ENCODE assay signal across 11 cellular contexts in the genomic region with DNA sequence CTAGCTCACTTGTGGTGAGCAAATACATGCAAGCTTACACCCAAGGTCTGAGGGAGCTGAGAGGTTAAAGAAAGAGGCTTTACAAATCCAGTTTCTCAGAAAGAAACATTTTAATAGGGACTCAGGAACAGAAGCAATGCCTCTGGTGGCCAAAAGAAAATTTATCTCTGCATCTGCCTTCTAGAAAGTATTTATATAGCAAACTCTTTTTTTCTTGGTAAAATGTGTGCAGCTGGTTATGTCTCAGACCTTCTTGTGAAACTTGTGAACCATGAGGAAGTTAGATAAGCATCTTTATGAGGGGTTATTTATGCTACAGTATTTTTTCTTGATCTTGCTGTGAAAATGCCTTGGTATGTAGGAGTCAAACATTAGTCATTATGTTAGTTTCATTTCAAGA. TPM values are rescaled to one million over a fixed set of nuclear protein-coding genes. Genes with fewer than 3 reads are reported as not detected.
DNase-seq lines count a peak whose midpoint lies in the region; ATAC-seq and TF ChIP-seq lines count a peak whose summit lies in the region.
"Had no signal": no experiment of that assay in that cellular context is flagged by ENCODE, and none has a peak within 500 bp of the region (broad histone marks: within the 10 kb centered on the region; RNA-seq: fewer than 3 reads in every experiment).

No MANE protein-coding gene starts in this region.

- H3K36me3 Mint-ChIP-seq in activated naive CD8-positive, alpha-beta T cell = peaks cover 14% of the 10 kb centered on the region
- H3K36me3 Mint-ChIP-seq in activated naive CD8-positive, alpha-beta T cell treated with anti-CD3 and anti-CD28 coated beads for 36 hours = peaks cover 11% of the 10 kb centered on the region
- peaks cover 6% of the 10 kb centered on the region for H3K36me3 Mint-ChIP-seq in activated naive CD8-positive, alpha-beta T cell treated with anti-CD3 and anti-CD28 coated beads, Interleukin-2, amount 50 U/mL, for 24 hours (ENCODE audit: low read depth)

- H3F3A ChIP-seq in Loucy (ENCODE audit: low read depth) = no peaks in the 10 kb centered on the region

- peak overlapping the region; percentile 23 for H3K4me3 Mint-ChIP-seq in activated naive CD8-positive, alpha-beta T cell
- H3K4me3 Mint-ChIP-seq in activated naive CD8-positive, alpha-beta T cell treated with anti-CD3 and anti-CD28 coated beads for 36 hours = no peak overlapping the region
- H3K4me3 Mint-ChIP-seq in activated naive CD8-positive, alpha-beta T cell treated with anti-CD3 and anti-CD28 coated beads, Interleukin-2, amount 50 U/mL, for 24 hours = no peak overlapping the region
- no peak overlapping the region for H3K4me3 Mint-ChIP-seq in stimulated activated naive CD8-positive, alpha-beta T cell treated with anti-CD3 and anti-CD28 coated beads, Interleukin-15, amount 100 ng/mL, for 72 hours

- H4K20me1 ChIP-seq in Loucy (ENCODE audit: insufficient read depth, low read length, poor library complexity, severe bottlenecking) = no peaks in the 10 kb centered on the region
- H4K20me1 ChIP-seq: BLaER1 treated with 17β-estradiol and CSF1 and Interleukin-3, amounts not matched to agents 10 nM and 100 nM had no signal

- peak; percentile 56 for TF ChIP-seq CTCF in Loucy (conservative IDR thresholded peaks at IDR 0.05; ENCODE audit: low read length)

- peak overlapping the region; percentile 23 for H3K4me2 ChIP-seq in Loucy (ENCODE audit: low read depth, low read length, poor library complexity, severe bottlenecking)
- H3K4me2 ChIP-seq: BLaER1 treated with 17β-estradiol and CSF1 and Interleukin-3, amounts not matched to agents 10 nM and 100 nM had no signal

- H3K27ac Mint-ChIP-seq in activated naive CD8-positive, alpha-beta T cell = peak overlapping the region; percentile 77
- no peak overlapping the region for H3K27ac Mint-ChIP-seq in activated naive CD8-positive, alpha-beta T cell treated with anti-CD3 and anti-CD28 coated beads for 36 hours
- peak overlapping the region; percentile 39 for H3K27ac Mint-ChIP-seq in activated naive CD8-positive, alpha-beta T cell treated with anti-CD3 and anti-CD28 coated beads, Interleukin-2, amount 50 U/mL, for 24 hours
- H3K27ac Mint-ChIP-seq in stimulated activated naive CD8-positive, alpha-beta T cell treated with anti-CD3 and anti-CD28 coated beads, Interleukin-15, amount 100 ng/mL, for 72 hours = no peak overlapping the region

- peaks cover 5% of the 10 kb centered on the region for H3K9me3 Mint-ChIP-seq in activated naive CD8-positive, alpha-beta T cell (ENCODE audit: low read depth)
- peaks cover 16% of the 10 kb centered on the region for H3K9me3 Mint-ChIP-seq in activated naive CD8-positive, alpha-beta T cell treated with anti-CD3 and anti-CD28 coated beads for 36 hours
- peaks cover 27% of the 10 kb centered on the region for H3K9me3 Mint-ChIP-seq in activated naive CD8-positive, alpha-beta T cell treated with anti-CD3 and anti-CD28 coated beads, Interleukin-2, amount 50 U/mL, for 24 hours
- peaks cover 21 to 23% of the 10 kb centered on the region in 2 donors for H3K9me3 Mint-ChIP-seq in stimulated activated naive CD8-positive, alpha-beta T cell treated with anti-CD3 and anti-CD28 coated beads, Interleukin-15, amount 100 ng/mL, for 72 hours

- ATAC-seq in activated naive CD8-positive, alpha-beta T cell treated with anti-CD3 and anti-CD28 coated beads, Interleukin-2, amount 50 U/mL, for 24 hours = peak; percentile 69
- ATAC-seq in stimulated activated naive CD8-positive, alpha-beta T cell treated with anti-CD3 and anti-CD28 coated beads, Interleukin-15, amount 100 ng/mL, for 72 hours = peak; percentile 88
- no peak for ATAC-seq in GM21528 (IDR thresholded peaks at IDR 0.05; ENCODE audit: low FRiP score, unreplicated experiment)
- ATAC-seq in GM19324 (IDR thresholded peaks at IDR 0.05; ENCODE audit: low FRiP score, unreplicated experiment) = no peak
- no peak for ATAC-seq in GM18867 (IDR thresholded peaks at IDR 0.05; ENCODE audit: unreplicated experiment)

- no peaks in the 10 kb centered on the region for H3K79me2 ChIP-seq in Loucy (ENCODE audit: insufficient read depth, low read length)

- H3K4me1 Mint-ChIP-seq in activated naive CD8-positive, alpha-beta T cell (ENCODE audit: low read depth) = peaks cover 28% of the 10 kb centered on the region
- H3K4me1 Mint-ChIP-seq in activated naive CD8-positive, alpha-beta T cell treated with anti-CD3 and anti-CD28 coated beads for 36 hours = peaks cover 15% of the 10 kb centered on the region
- H3K4me1 Mint-ChIP-seq in activated naive CD8-positive, alpha-beta T cell treated with anti-CD3 and anti-CD28 coated beads, Interleukin-2, amount 50 U/mL, for 24 hours = peaks cover 38% of the 10 kb centered on the region
- H3K4me1 Mint-ChIP-seq in stimulated activated naive CD8-positive, alpha-beta T cell treated with anti-CD3 and anti-CD28 coated beads, Interleukin-15, amount 100 ng/mL, for 72 hours = peaks cover 21% of the 10 kb centered on the region

- H3K9me3 ChIP-seq in Loucy (ENCODE audit: insufficient read depth, low read depth, low read length) = no peaks in the 10 kb centered on the region

- DNase-seq in activated naive CD8-positive, alpha-beta T cell treated with anti-CD3 and anti-CD28 coated beads for 36 hours = no peak
- no peak for DNase-seq in activated naive CD8-positive, alpha-beta T cell treated with anti-CD3 and anti-CD28 coated beads, Interleukin-2, amount 50 U/mL, for 24 hours
- peak in 1 of 2 donors; percentile 1 for DNase-seq in stimulated activated naive CD8-positive, alpha-beta T cell treated with anti-CD3 and anti-CD28 coated beads, Interleukin-15, amount 100 ng/mL, for 72 hours
- DNase-seq: activated CD4-positive, alpha-beta T cell treated with anti-CD3 and anti-CD28 coated beads for 48 hours; NCI-H524 treated with DMSO at 0.1 percent for 48 hours had no signal

- H3K4me3 ChIP-seq in Loucy (ENCODE audit: low read length, poor library complexity, severe bottlenecking) = no peak overlapping the region
- H3K4me3 ChIP-seq: BLaER1 treated with 17β-estradiol and CSF1 and Interleukin-3, amounts not matched to agents 10 nM and 100 nM had no signal

- H3K4me1 ChIP-seq in Loucy (ENCODE audit: insufficient read depth, low read length, poor library complexity, severe bottlenecking) = peaks cover 5% of the 10 kb centered on the region

- no peaks in the 10 kb centered on the region for H3K27me3 ChIP-seq in Loucy (ENCODE audit: insufficient read depth, low read length, poor library complexity, severe bottlenecking)

- H3K9ac ChIP-seq in Loucy (ENCODE audit: low read depth, low read length, poor library complexity, severe bottlenecking) = no peak overlapping the region
- H3K9ac ChIP-seq: BLaER1 treated with 17β-estradiol and CSF1 and Interleukin-3, amounts not matched to agents 10 nM and 100 nM had no signal

- H3K36me3 ChIP-seq in Loucy (ENCODE audit: insufficient read depth, low read length) = no peaks in the 10 kb centered on the region
- H3K36me3 ChIP-seq: BLaER1 treated with 17β-estradiol and CSF1 and Interleukin-3, amounts not matched to agents 10 nM and 100 nM had no signal

- H3K9me2 ChIP-seq in Loucy (replicated peaks; ENCODE audit: low read depth, low read length) = no peaks in the 10 kb centered on the region

- H3K27me3 Mint-ChIP-seq in activated naive CD8-positive, alpha-beta T cell = no peaks in the 10 kb centered on the region
- H3K27me3 Mint-ChIP-seq in activated naive CD8-positive, alpha-beta T cell treated with anti-CD3 and anti-CD28 coated beads for 36 hours = no peaks in the 10 kb centered on the region
- no peaks in the 10 kb centered on the region for H3K27me3 Mint-ChIP-seq in activated naive CD8-positive, alpha-beta T cell treated with anti-CD3 and anti-CD28 coated beads, Interleukin-2, amount 50 U/mL, for 24 hours
- no peaks in the 10 kb centered on the region for H3K27me3 Mint-ChIP-seq in stimulated activated naive CD8-positive, alpha-beta T cell treated with anti-CD3 and anti-CD28 coated beads, Interleukin-15, amount 100 ng/mL, for 72 hours

- no peak overlapping the region for H2AFZ ChIP-seq in Loucy (ENCODE audit: low read length)

RNA-seq across cellular contexts. Expression of a gene that starts 48.5 kb away (rescaled TPM):
- under 1 TPM; 0.36 to 0.66 TPM for total RNA-seq in activated naive CD8-positive, alpha-beta T cell treated with anti-CD3 and anti-CD28 coated beads for 36 hours

Comparison
In these comparisons a context has a peak if more than half of its experiments do, and no peak if none do; other contexts are left out.
1. H3K27ac Mint-ChIP-seq: peak in activated naive CD8-positive, alpha-beta T cell (single experiment) and activated naive CD8-positive, alpha-beta T cell treated with anti-CD3 and anti-CD28 coated beads, Interleukin-2, amount 50 U/mL, for 24 hours (single experiment); none in activated naive CD8-positive, alpha-beta T cell treated with anti-CD3 and anti-CD28 coated beads for 36 hours (single experiment) and stimulated activated naive CD8-positive, alpha-beta T cell treated with anti-CD3 and anti-CD28 coated beads, Interleukin-15, amount 100 ng/mL, for 72 hours (0 of 2).
2. ATAC-seq: peak in activated naive CD8-positive, alpha-beta T cell treated with anti-CD3 and anti-CD28 coated beads, Interleukin-2, amount 50 U/mL, for 24 hours (single experiment) and stimulated activated naive CD8-positive, alpha-beta T cell treated with anti-CD3 and anti-CD28 coated beads, Interleukin-15, amount 100 ng/mL, for 72 hours (single experiment); none in GM21528 (single experiment), GM19324 (single experiment) and GM18867 (single experiment).